In genomic region chr11:27705873-27706820, GRCh38 we compare ENCODE assay signal across 9 cellular contexts. TPM values are rescaled to one million over a fixed set of nuclear protein-coding genes. Genes with fewer than 3 reads are reported as not detected.
DNase-seq lines count a peak whose midpoint lies in the region; ATAC-seq and TF ChIP-seq lines count a peak whose summit lies in the region.
"Had no signal": no experiment of that assay in that cellular context is flagged by ENCODE, and none has a peak within 500 bp of the region (broad histone marks: within the 10 kb centered on the region; RNA-seq: fewer than 3 reads in every experiment).

No MANE protein-coding gene starts in this region.

- DNase-seq in GM12865 (ENCODE audit: low read depth) (peak; percentile 34), posterior cingulate gyrus (no peak), SHP77 (lab: John Stamatoyannopoulos, UW) (no peak), T-helper 9 cell (no peak)

- H3K4me3 ChIP-seq in GM12865 (ENCODE audit: low read depth, low read length) (no peak overlapping the region), liver (ENCODE audit: low read depth in 1 of 3, low read length in 3 of 3) (no peak overlapping the region)
- H3K4me3 ChIP-seq: skin epidermis had no signal

- H3K27ac ChIP-seq in VCaP (no peak overlapping the region), liver (ENCODE audit: low read depth in 1 of 2, low read length in 2 of 2) (no peak overlapping the region)
- H3K27ac ChIP-seq: skin epidermis had no signal

- no peaks in the 10 kb centered on the region for H3K9me3 ChIP-seq in liver (ENCODE audit: control insufficient read depth in 4 of 4, low read length in 3 of 4)

- H3K36me3 ChIP-seq in liver (ENCODE audit: control insufficient read depth in 4 of 4, insufficient read depth in 3 of 4, low read depth in 1 of 4, low read length in 3 of 4): no peaks in the 10 kb centered on the region

- intact Hi-C loops in posterior cingulate gyrus (cut with DNase I): no loop called here

- peaks cover 4 to 7% (median 6%) of the 10 kb centered on the region in 4 donors for H3K4me1 ChIP-seq in liver (ENCODE audit: control insufficient read depth in 4 of 4, insufficient read depth in 4 of 4, low read length in 3 of 4)

- TF ChIP-seq CTCF in GM12865 (IDR thresholded peaks at IDR 0.05; ENCODE audit: insufficient read depth, low read depth, low read length, missing control alignments) (peak; percentile 75), VCaP (conservative IDR thresholded peaks at IDR 0.05) (peak; percentile 76), liver (IDR thresholded peaks at IDR 0.05; ENCODE audit: low read depth, low read length, missing input control) (peak; percentile 56)

- peak; percentile 78 for ATAC-seq in GM19467 (IDR thresholded peaks at IDR 0.05; ENCODE audit: unreplicated experiment)
- peak; percentile 75 for ATAC-seq in HG03432 (IDR thresholded peaks at IDR 0.05; ENCODE audit: unreplicated experiment)

- H3K27me3 ChIP-seq in liver (ENCODE audit: control insufficient read depth in 4 of 4, insufficient read depth in 4 of 4, low read length in 3 of 4): peaks cover 0 to 3% (median 0%) of the 10 kb centered on the region in 4 donors

- no peak overlapping the region for H3K9ac ChIP-seq in liver (ENCODE audit: low read depth in 1 of 2, low read length in 2 of 2)

- 22% methylated on average over 5 of the region's 5 CpGs for WGBS in liver

- TF ChIP-seq RAD21 in liver (IDR thresholded peaks at IDR 0.05): peak; percentile 22 to 64

TF ChIP-seq in liver, 16 proteins besides CTCF, POLR2A, EP300 and RAD21:
- no peak for TF ChIP-seq RXRA (IDR thresholded peaks at IDR 0.05)
- no peak for TF ChIP-seq TAF1 (conservative IDR thresholded peaks at IDR 0.05)
- TF ChIP-seq JUND (IDR thresholded peaks at IDR 0.05): no peak
- TF ChIP-seq FOXA2 (IDR thresholded peaks at IDR 0.05): no peak
- TF ChIP-seq FOXA1 (IDR thresholded peaks at IDR 0.05): no peak
- no peak for TF ChIP-seq GABPA (IDR thresholded peaks at IDR 0.05 in 1 of 2, conservative IDR thresholded peaks at IDR 0.05 in 1 of 2)
- no peak for TF ChIP-seq SP1 (IDR thresholded peaks at IDR 0.05)
- TF ChIP-seq, protein P1, sequence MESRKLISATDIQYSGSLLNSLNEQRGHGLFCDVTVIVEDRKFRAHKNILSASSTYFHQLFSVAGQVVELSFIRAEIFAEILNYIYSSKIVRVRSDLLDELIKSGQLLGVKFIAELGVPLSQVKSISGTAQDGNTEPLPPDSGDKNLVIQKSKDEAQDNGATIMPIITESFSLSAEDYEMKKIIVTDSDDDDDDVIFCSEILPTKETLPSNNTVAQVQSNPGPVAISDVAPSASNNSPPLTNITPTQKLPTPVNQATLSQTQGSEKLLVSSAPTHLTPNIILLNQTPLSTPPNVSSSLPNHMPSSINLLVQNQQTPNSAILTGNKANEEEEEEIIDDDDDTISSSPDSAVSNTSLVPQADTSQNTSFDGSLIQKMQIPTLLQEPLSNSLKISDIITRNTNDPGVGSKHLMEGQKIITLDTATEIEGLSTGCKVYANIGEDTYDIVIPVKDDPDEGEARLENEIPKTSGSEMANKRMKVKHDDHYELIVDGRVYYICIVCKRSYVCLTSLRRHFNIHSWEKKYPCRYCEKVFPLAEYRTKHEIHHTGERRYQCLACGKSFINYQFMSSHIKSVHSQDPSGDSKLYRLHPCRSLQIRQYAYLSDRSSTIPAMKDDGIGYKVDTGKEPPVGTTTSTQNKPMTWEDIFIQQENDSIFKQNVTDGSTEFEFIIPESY (IDR thresholded peaks at IDR 0.05): no peak
- no peak for TF ChIP-seq REST (IDR thresholded peaks at IDR 0.05)
- TF ChIP-seq HNF4G (IDR thresholded peaks at IDR 0.05): no peak
- TF ChIP-seq EGR1 (IDR thresholded peaks at IDR 0.05; ENCODE audit: low read depth in 2 of 2): no peak
- TF ChIP-seq HNF4A (conservative IDR thresholded peaks at IDR 0.05): no peak

RNA-seq across cellular contexts. Expression of gene BDNF, which starts 5.9 kb away (rescaled TPM):
- total RNA-seq in liver: under 1 TPM; 0.08 to 0.28 TPM
- under 1 TPM; 0.03 to 0.06 TPM for polyA plus RNA-seq in liver
